Comparison of ENCODE assay signal across 19 cellular contexts in the genomic region with DNA sequence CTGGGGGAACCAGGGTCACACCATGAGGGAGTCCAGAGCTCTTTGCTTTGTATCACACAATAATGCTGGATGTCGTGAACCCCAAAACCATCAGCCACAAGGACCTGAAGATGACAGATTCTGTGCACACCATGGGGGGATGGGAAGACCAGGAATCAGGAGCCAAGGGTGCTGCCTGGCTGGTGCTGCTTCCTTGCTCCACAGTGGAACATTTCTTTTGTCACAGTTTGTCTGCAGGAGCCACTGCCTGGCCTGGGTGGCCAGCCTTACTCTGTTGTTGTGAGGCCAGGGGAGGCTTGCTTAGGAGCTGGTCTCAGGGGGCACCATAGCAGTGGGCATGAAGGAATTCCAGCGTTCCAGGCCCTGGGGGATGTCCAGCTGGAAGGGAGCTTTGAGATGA. TPM values are rescaled to one million over a fixed set of nuclear protein-coding genes. Genes with fewer than 3 reads are reported as not detected.
A peak's percentile ranks its signal among the peaks of the same experiment; 100 is the strongest.
DNase-seq lines count a peak whose midpoint lies in the region; ATAC-seq and TF ChIP-seq lines count a peak whose summit lies in the region.
"Had no signal": no experiment of that assay in that cellular context is flagged by ENCODE, and none has a peak within 500 bp of the region (broad histone marks: within the 10 kb centered on the region; RNA-seq: fewer than 3 reads in every experiment).

No MANE protein-coding gene starts in this region.

- no peak overlapping the region for H3K27ac Mint-ChIP-seq in osteocyte (ENCODE audit: unreplicated experiment)
- H3K27ac Mint-ChIP-seq in immature natural killer cell: no peak overlapping the region
- H3K27ac Mint-ChIP-seq: CD14-positive monocyte; CD8-positive, alpha-beta T cell; H9 had no signal

- H3K9me3 ChIP-seq in right atrium auricular region (no peaks in the 10 kb centered on the region), right cardiac atrium (ENCODE audit: control insufficient read depth, low read length) (no peaks in the 10 kb centered on the region)

- H3K4me3 ChIP-seq in right atrium auricular region: no peak overlapping the region
- H3K4me3 ChIP-seq in right cardiac atrium (ENCODE audit: low read length): no peak overlapping the region

- H3K27ac ChIP-seq in right atrium auricular region (no peak overlapping the region), right cardiac atrium (ENCODE audit: low read length) (no peak overlapping the region)

- H3K36me3 Mint-ChIP-seq in osteocyte (ENCODE audit: unreplicated experiment): no peaks in the 10 kb centered on the region
- no peaks in the 10 kb centered on the region for H3K36me3 Mint-ChIP-seq in immature natural killer cell
- H3K36me3 Mint-ChIP-seq: CD14-positive monocyte; CD8-positive, alpha-beta T cell had no signal

- no peaks in the 10 kb centered on the region for H3K27me3 ChIP-seq in right atrium auricular region
- H3K27me3 ChIP-seq in right cardiac atrium (ENCODE audit: control insufficient read depth, insufficient read depth): no peaks in the 10 kb centered on the region

- H3K9me3 Mint-ChIP-seq in osteocyte (ENCODE audit: unreplicated experiment): no peaks in the 10 kb centered on the region
- no peaks in the 10 kb centered on the region for H3K9me3 Mint-ChIP-seq in immature natural killer cell

- no peak for ATAC-seq in right cardiac atrium
- ATAC-seq in left lobe of liver: no peak
- ATAC-seq: CD8-positive, alpha-beta T cell had no signal

- intact Hi-C loops in right cardiac atrium (cut with DNase I): no loop called here

- no peak overlapping the region for H3K4me3 Mint-ChIP-seq in osteocyte (ENCODE audit: unreplicated experiment)
- no peak overlapping the region for H3K4me3 Mint-ChIP-seq in immature natural killer cell
- H3K4me3 Mint-ChIP-seq: CD14-positive monocyte; CD8-positive, alpha-beta T cell; H9 had no signal

- no peak for TF ChIP-seq CTCF in right atrium auricular region (IDR thresholded peaks at IDR 0.05)
- no peak for TF ChIP-seq CTCF in osteocyte (IDR thresholded peaks at IDR 0.05)

- H3K36me3 ChIP-seq in right atrium auricular region: no peaks in the 10 kb centered on the region

- DNase-seq in right atrium auricular region (ENCODE audit: low spot score) (peak; percentile 7), right cardiac atrium (no peak), left lobe of liver (ENCODE audit: low spot score) (peak; percentile 37), osteocyte (ENCODE audit: extremely low spot score, unreplicated experiment) (peak; percentile 69), immature natural killer cell (no peak), SW480 (ENCODE audit: low spot score) (no peak), NCI-H82 treated with DMSO at 0.1 percent for 48 hours (lab: John Stamatoyannopoulos, UW; ENCODE audit: unreplicated experiment) (no peak)
- DNase-seq in stimulated activated CD4-positive, alpha-beta T cell treated with anti-CD3 and anti-CD28 coated beads, Interleukin-4, amount 100 ng/mL, for 1 hour: no peak
- DNase-seq: ACHN; CD8-positive, alpha-beta T cell; COR-L47; DMS153; DMS79 treated with DMSO at 0.1 percent for 48 hours; EL; GOT3; H9 had no signal

- H3K27me3 Mint-ChIP-seq in osteocyte (ENCODE audit: unreplicated experiment): peaks cover 58% of the 10 kb centered on the region
- peaks cover 3 to 11% (median 3%) of the 10 kb centered on the region in 3 donors for H3K27me3 Mint-ChIP-seq in immature natural killer cell (ENCODE audit: low read depth in 3 of 3)

- H3K4me1 ChIP-seq in right atrium auricular region (peaks cover 0 to 7% of the 10 kb centered on the region in 2 donors), right cardiac atrium (ENCODE audit: control insufficient read depth, insufficient read depth, low read length) (no peaks in the 10 kb centered on the region)

- H3K4me1 Mint-ChIP-seq in osteocyte (ENCODE audit: unreplicated experiment): no peaks in the 10 kb centered on the region
- H3K4me1 Mint-ChIP-seq in immature natural killer cell: peaks cover 8 to 13% of the 10 kb centered on the region in 2 donors

- WGBS in right cardiac atrium: 74% methylated on average over 2 of the region's 2 CpGs

RNA-seq across cellular contexts. Expression of gene TGM5, which starts 6.5 kb away (rescaled TPM):
- total RNA-seq in right atrium auricular region: under 1 TPM in 1 of 2 donors, not detected in 1; 0.15 TPM
- total RNA-seq in right cardiac atrium: not detected
- 0.02 TPM for polyA plus RNA-seq in right cardiac atrium
- total RNA-seq in left lobe of liver: not detected
- total RNA-seq in osteocyte: not detected in 2 replicates
- polyA plus RNA-seq in immature natural killer cell: under 1 TPM in 1 of 3 donors, not detected in 2; 0.21 TPM
- total RNA-seq: A172; CD8-positive, alpha-beta T cell; H9; HT-29 had no signal
- polyA plus RNA-seq: CD14-positive monocyte had no signal

RNA-seq across cellular contexts. Expression of gene TGM7, which starts 28.8 kb away (rescaled TPM):
- total RNA-seq in right atrium auricular region (not detected), right cardiac atrium (not detected), left lobe of liver (not detected), osteocyte (not detected in 2 replicates)
- polyA plus RNA-seq in right cardiac atrium (not detected), immature natural killer cell (not detected)
- total RNA-seq: A172; CD8-positive, alpha-beta T cell; H9; HT-29 had no signal
- polyA plus RNA-seq: CD14-positive monocyte had no signal

RNA-seq across cellular contexts. Expression of gene EPB42, which starts 52.4 kb away (rescaled TPM):
- total RNA-seq in right atrium auricular region: 1 to 10 TPM; 1.1 TPM
- not detected for total RNA-seq in right cardiac atrium
- polyA plus RNA-seq in right cardiac atrium: not detected
- 0.13 TPM for total RNA-seq in left lobe of liver
- total RNA-seq in osteocyte: not detected in 2 replicates
- not detected for polyA plus RNA-seq in immature natural killer cell
- total RNA-seq: A172; CD8-positive, alpha-beta T cell; H9; HT-29 had no signal

RNA-seq across cellular contexts. Expression of gene LCMT2, which starts 57.1 kb away (rescaled TPM):
- total RNA-seq in right atrium auricular region (1 to 10 TPM; 4.4 to 8.6 TPM), right cardiac atrium (10 to 100 TPM in 1 of 4 donors, 1 to 10 TPM in 3; 7.9 to 10.4 (median 9.6) TPM), left lobe of liver (3.7 TPM), osteocyte (8.7 and 8.8 TPM in 2 replicates)
- polyA plus RNA-seq in right cardiac atrium (5.4 TPM), immature natural killer cell (1 to 10 TPM in 2 of 3 donors, under 1 TPM in 1; 0.40 to 2.5 (median 2.3) TPM)

Comparison
In these comparisons a context has a peak if more than half of its experiments do, and no peak if none do; other contexts are left out.
1. DNase-seq: peak in right atrium auricular region (single experiment), left lobe of liver (single experiment) and osteocyte (single experiment); none in right cardiac atrium (0 of 3), immature natural killer cell (0 of 3), stimulated activated CD4-positive, alpha-beta T cell treated with anti-CD3 and anti-CD28 coated beads, Interleukin-4, amount 100 ng/mL, for 1 hour (single experiment), SW480 (single experiment) and NCI-H82 treated with DMSO at 0.1 percent for 48 hours (single experiment).